In genomic region chr5:138753794-138754698, GRCh38 we compare ENCODE assay signal across 1 cellular context.
TF ChIP-seq lines count a peak whose summit lies in the region.

No MANE protein-coding gene starts in this region.

TF ChIP-seq in HepG2, 621 proteins besides CTCF, POLR2A, EP300 and RAD21 (continued from another document and continues in another):
- TF ChIP-seq STAT6 (CRISPR knock-in tag; IDR thresholded peaks at IDR 0.05; ENCODE audit: borderline replicate concordance) (no peak), ATF4 (CRISPR knock-in tag; IDR thresholded peaks at IDR 0.05) (peak in 1 of 2 experiments; percentile 62; a peak in 1 of 4 replicates), TFDP1 (CRISPR knock-in tag; IDR thresholded peaks at IDR 0.05; ENCODE audit: borderline replicate concordance) (no peak), ZBTB2 (CRISPR knock-in tag; IDR thresholded peaks at IDR 0.05; ENCODE audit: low read depth) (no peak), IRF2 (CRISPR knock-in tag; IDR thresholded peaks at IDR 0.05) (no peak), BRD4 (CRISPR knock-in tag; IDR thresholded peaks at IDR 0.05) (no peak; the same call in 1 of the 2 replicates), ZFP90 (CRISPR knock-in tag; IDR thresholded peaks at IDR 0.05; ENCODE audit: borderline replicate concordance) (no peak), FOXA1 (IDR thresholded peaks at IDR 0.05) (no peak), FOXA1 (CRISPR knock-in tag; IDR thresholded peaks at IDR 0.05) (no peak), ZNF383 (CRISPR knock-in tag; IDR thresholded peaks at IDR 0.05; ENCODE audit: borderline replicate concordance) (no peak), ARID2 (CRISPR knock-in tag; IDR thresholded peaks at IDR 0.05; ENCODE audit: borderline replicate concordance) (no peak), EHMT2 (IDR thresholded peaks at IDR 0.05; ENCODE audit: borderline replicate concordance, low read depth, low read length) (no peak), ZNF552 (CRISPR knock-in tag; IDR thresholded peaks at IDR 0.05; ENCODE audit: borderline replicate concordance) (no peak), ZGPAT (CRISPR knock-in tag; IDR thresholded peaks at IDR 0.05) (peak; percentile 71; the same call in 1 of the 2 replicates), GATAD2A (CRISPR knock-in tag; IDR thresholded peaks at IDR 0.05) (peak; percentile 62), HNF1B (CRISPR knock-in tag; IDR thresholded peaks at IDR 0.05) (0 out of 2 replicates have a peak, but pooled peaks have one; percentile 44), NR2F2 (IDR thresholded peaks at IDR 0.05; ENCODE audit: borderline replicate concordance, low read depth) (no peak), PHF21A (CRISPR knock-in tag; IDR thresholded peaks at IDR 0.05) (peak; percentile 55; the same call in 1 of the 2 replicates), IRF9 (CRISPR knock-in tag; IDR thresholded peaks at IDR 0.05; ENCODE audit: borderline replicate concordance) (0 out of 2 replicates have a peak, but pooled peaks have one; percentile 38), ZNF629 (CRISPR knock-in tag; conservative IDR thresholded peaks at IDR 0.05) (no peak), ZNF333 (CRISPR knock-in tag; IDR thresholded peaks at IDR 0.05; ENCODE audit: borderline replicate concordance) (no peak), SOX13 (IDR thresholded peaks at IDR 0.05) (no peak), SOX13 (CRISPR knock-in tag; conservative IDR thresholded peaks at IDR 0.05 in 1 of 2, IDR thresholded peaks at IDR 0.05 in 1 of 2) (0 out of 4 replicates have a peak, but pooled peaks of 1 of the 2 experiments have one; percentile 22), ZNF296 (CRISPR knock-in tag; conservative IDR thresholded peaks at IDR 0.05) (0 out of 2 replicates have a peak, but pooled peaks have one; percentile 49), ZNF281 (CRISPR knock-in tag; IDR thresholded peaks at IDR 0.05; ENCODE audit: borderline replicate concordance) (no peak), RBM39 (IDR thresholded peaks at IDR 0.05; ENCODE audit: low read depth, low read length, poor library complexity, severe bottlenecking) (peak; percentile 40), MNT (IDR thresholded peaks at IDR 0.05) (0 out of 2 replicates have a peak, but pooled peaks have one; percentile 21), ZNF24 (IDR thresholded peaks at IDR 0.05) (peak; percentile 59; the same call in 1 of the 2 replicates), ZNF547 (CRISPR knock-in tag; IDR thresholded peaks at IDR 0.05) (no peak), JDP2 (CRISPR knock-in tag; IDR thresholded peaks at IDR 0.05; ENCODE audit: borderline replicate concordance) (no peak), ZMYM4 (CRISPR knock-in tag; IDR thresholded peaks at IDR 0.05) (0 out of 2 replicates have a peak, but pooled peaks have one; percentile 13), HMGXB4 (CRISPR knock-in tag; IDR thresholded peaks at IDR 0.05; ENCODE audit: borderline replicate concordance in 1 of 2, low read depth in 1 of 2) (peak in 1 of 2 experiments; percentile 59; a peak in 2 of 4 replicates), ZFYVE20 (CRISPR knock-in tag; IDR thresholded peaks at IDR 0.05; ENCODE audit: borderline replicate concordance, low read depth) (no peak), THYN1 (CRISPR knock-in tag; IDR thresholded peaks at IDR 0.05; ENCODE audit: borderline replicate concordance, low read depth) (no peak), ZNF691 (CRISPR knock-in tag; IDR thresholded peaks at IDR 0.05; ENCODE audit: borderline replicate concordance, low read depth) (no peak), ZNF660 (CRISPR knock-in tag; IDR thresholded peaks at IDR 0.05; ENCODE audit: borderline replicate concordance, low read depth) (no peak), XBP1 (CRISPR knock-in tag; IDR thresholded peaks at IDR 0.05) (peak; percentile 45; the same call in 1 of the 2 replicates), ZNF598 (CRISPR knock-in tag; IDR thresholded peaks at IDR 0.05; ENCODE audit: borderline replicate concordance) (no peak), HDAC2 (CRISPR knock-in tag; IDR thresholded peaks at IDR 0.05) (peak; percentile 31), BORCS8-MEF2B (CRISPR knock-in tag; IDR thresholded peaks at IDR 0.05) (no peak), DNMT1 (CRISPR knock-in tag; IDR thresholded peaks at IDR 0.05) (no peak), REXO4 (CRISPR knock-in tag; IDR thresholded peaks at IDR 0.05; ENCODE audit: borderline replicate concordance) (no peak), SAP130 (CRISPR knock-in tag; IDR thresholded peaks at IDR 0.05; ENCODE audit: low read depth) (peak; percentile 71), ZNF567 (CRISPR knock-in tag; IDR thresholded peaks at IDR 0.05; ENCODE audit: borderline replicate concordance) (no peak), GFI1 (CRISPR knock-in tag; IDR thresholded peaks at IDR 0.05; ENCODE audit: borderline replicate concordance) (peak; percentile 74; the same call in 1 of the 2 replicates)
